1 cellular context compared by ENCODE assay signal in genomic region chr3:133573054-133573628, GRCh38.
TF ChIP-seq lines count a peak whose summit lies in the region.

No MANE protein-coding gene starts in this region.

TF ChIP-seq in SK-N-SH, 30 proteins besides CTCF, POLR2A, EP300 and RAD21 (continued from another document):
- TF ChIP-seq ZBTB33 (IDR thresholded peaks at IDR 0.05; ENCODE audit: borderline replicate concordance, low read depth) = no peak
- TF ChIP-seq FOXM1 (IDR thresholded peaks at IDR 0.05; ENCODE audit: low read depth) = no peak
- TF ChIP-seq, protein P1, sequence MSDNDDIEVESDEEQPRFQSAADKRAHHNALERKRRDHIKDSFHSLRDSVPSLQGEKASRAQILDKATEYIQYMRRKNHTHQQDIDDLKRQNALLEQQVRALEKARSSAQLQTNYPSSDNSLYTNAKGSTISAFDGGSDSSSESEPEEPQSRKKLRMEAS (IDR thresholded peaks at IDR 0.05; ENCODE audit: low read depth) = peak; percentile 80
- TF ChIP-seq, protein P2, sequence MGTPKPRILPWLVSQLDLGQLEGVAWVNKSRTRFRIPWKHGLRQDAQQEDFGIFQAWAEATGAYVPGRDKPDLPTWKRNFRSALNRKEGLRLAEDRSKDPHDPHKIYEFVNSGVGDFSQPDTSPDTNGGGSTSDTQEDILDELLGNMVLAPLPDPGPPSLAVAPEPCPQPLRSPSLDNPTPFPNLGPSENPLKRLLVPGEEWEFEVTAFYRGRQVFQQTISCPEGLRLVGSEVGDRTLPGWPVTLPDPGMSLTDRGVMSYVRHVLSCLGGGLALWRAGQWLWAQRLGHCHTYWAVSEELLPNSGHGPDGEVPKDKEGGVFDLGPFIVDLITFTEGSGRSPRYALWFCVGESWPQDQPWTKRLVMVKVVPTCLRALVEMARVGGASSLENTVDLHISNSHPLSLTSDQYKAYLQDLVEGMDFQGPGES (IDR thresholded peaks at IDR 0.05; ENCODE audit: low read depth, low read length) = no peak
- TF ChIP-seq SMC3 (IDR thresholded peaks at IDR 0.05; ENCODE audit: low read depth, low read length) = no peak
- TF ChIP-seq FOSL2 (IDR thresholded peaks at IDR 0.05; ENCODE audit: borderline replicate concordance, low read depth) = no peak
- TF ChIP-seq NRF1 (IDR thresholded peaks at IDR 0.05; ENCODE audit: low read depth, low read length) = peak; percentile 82
- no peak for TF ChIP-seq TEAD4 (IDR thresholded peaks at IDR 0.05; ENCODE audit: borderline replicate concordance, insufficient read depth)
